1 cellular context compared by ENCODE assay signal in the genomic region with DNA sequence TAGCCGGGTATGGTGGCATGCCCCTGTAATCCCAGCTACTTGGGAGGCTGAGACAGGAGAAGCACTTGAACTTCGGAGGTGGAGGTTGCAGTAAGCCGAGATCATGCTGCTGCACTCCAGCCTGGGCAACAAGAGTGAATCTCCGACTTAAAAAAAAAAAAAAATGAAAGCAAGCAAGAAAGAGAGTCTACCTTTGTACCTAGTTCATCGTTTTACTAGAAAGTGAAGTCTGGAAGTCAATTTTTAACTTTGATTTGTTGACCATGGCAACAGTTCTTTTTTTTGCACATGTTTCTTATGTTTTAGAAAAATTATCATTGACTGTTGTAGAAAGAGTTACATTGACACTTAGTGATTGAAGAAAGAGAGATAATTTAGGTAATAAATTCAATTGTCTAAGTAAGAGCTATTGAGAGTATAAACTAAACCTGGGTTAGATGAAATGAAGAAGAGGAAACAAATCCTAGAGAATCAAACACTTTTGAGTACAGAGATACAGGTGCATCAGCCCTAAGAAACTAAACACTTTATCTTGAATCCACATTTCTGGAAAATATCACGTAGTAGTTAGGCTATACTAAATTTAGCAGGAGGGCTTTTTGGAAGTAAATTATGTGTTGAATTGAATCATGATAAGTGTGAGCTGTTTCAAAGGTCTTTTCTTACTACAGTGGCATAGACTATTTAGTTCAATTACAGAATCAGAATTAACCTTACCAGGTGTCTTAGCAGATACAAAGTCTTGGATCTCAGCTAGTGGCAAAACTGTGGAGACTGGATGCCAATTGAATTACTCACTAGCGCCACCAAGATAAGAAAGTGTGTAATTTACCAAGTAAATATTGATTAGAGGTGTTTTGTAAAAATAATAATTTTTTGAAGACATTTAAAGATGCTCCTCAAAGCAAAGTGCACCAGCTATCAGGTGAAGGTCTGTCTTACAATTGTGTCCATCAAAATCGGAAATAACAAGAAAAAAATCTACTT.
TF ChIP-seq lines count a peak whose summit lies in the region.

No MANE protein-coding gene starts in this region.

TF ChIP-seq in H1, 55 proteins besides CTCF, POLR2A, EP300 and RAD21:
- no peak for TF ChIP-seq SP2 (IDR thresholded peaks at IDR 0.05; ENCODE audit: low read length)
- TF ChIP-seq JUN (IDR thresholded peaks at IDR 0.05; ENCODE audit: low read depth, low read length): no peak
- no peak for TF ChIP-seq SIX5 (IDR thresholded peaks at IDR 0.05; ENCODE audit: low read depth, low read length)
- no peak for TF ChIP-seq HDAC2 (IDR thresholded peaks at IDR 0.05; ENCODE audit: borderline replicate concordance in 1 of 2, low read depth in 2 of 2, low read length in 2 of 2)
- no peak for TF ChIP-seq EGR1 (IDR thresholded peaks at IDR 0.05; ENCODE audit: borderline replicate concordance, low read depth, low read length)
- TF ChIP-seq HDAC6 (IDR thresholded peaks at IDR 0.05; ENCODE audit: low read depth, low read length): no peak
- TF ChIP-seq NANOG (IDR thresholded peaks at IDR 0.05; ENCODE audit: insufficient read depth, low read depth, low read length, poor library complexity, severe bottlenecking): no peak
- TF ChIP-seq FOSL1 (IDR thresholded peaks at IDR 0.05; ENCODE audit: insufficient read depth, low read depth, low read length): no peak
- TF ChIP-seq CHD2 (IDR thresholded peaks at IDR 0.05; ENCODE audit: low read length): no peak
- TF ChIP-seq GTF2F1 (IDR thresholded peaks at IDR 0.05; ENCODE audit: borderline replicate concordance, low read depth, low read length): no peak
- TF ChIP-seq RXRA (IDR thresholded peaks at IDR 0.05; ENCODE audit: insufficient read depth, low read depth, low read length): no peak
- TF ChIP-seq PHF8 (conservative IDR thresholded peaks at IDR 0.05; ENCODE audit: low read depth, low read length): no peak
- TF ChIP-seq SUZ12 (IDR thresholded peaks at IDR 0.05; ENCODE audit: low read length): no peak
- TF ChIP-seq EZH2 (IDR thresholded peaks at IDR 0.05; ENCODE audit: low read depth, low read length, severe bottlenecking): no peak
- no peak for TF ChIP-seq MAFK (IDR thresholded peaks at IDR 0.05; ENCODE audit: low read depth, low read length)
- no peak for TF ChIP-seq NRF1 (IDR thresholded peaks at IDR 0.05; ENCODE audit: low read depth, low read length)
- TF ChIP-seq ASH2L (IDR thresholded peaks at IDR 0.05; ENCODE audit: low read length): no peak
- TF ChIP-seq RBBP5 (IDR thresholded peaks at IDR 0.05; ENCODE audit: borderline replicate concordance, low read depth, low read length): no peak
- TF ChIP-seq, protein P1, sequence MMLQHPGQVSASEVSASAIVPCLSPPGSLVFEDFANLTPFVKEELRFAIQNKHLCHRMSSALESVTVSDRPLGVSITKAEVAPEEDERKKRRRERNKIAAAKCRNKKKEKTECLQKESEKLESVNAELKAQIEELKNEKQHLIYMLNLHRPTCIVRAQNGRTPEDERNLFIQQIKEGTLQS (IDR thresholded peaks at IDR 0.05; ENCODE audit: insufficient read depth, low read depth, low read length): no peak
- TF ChIP-seq, protein P2, sequence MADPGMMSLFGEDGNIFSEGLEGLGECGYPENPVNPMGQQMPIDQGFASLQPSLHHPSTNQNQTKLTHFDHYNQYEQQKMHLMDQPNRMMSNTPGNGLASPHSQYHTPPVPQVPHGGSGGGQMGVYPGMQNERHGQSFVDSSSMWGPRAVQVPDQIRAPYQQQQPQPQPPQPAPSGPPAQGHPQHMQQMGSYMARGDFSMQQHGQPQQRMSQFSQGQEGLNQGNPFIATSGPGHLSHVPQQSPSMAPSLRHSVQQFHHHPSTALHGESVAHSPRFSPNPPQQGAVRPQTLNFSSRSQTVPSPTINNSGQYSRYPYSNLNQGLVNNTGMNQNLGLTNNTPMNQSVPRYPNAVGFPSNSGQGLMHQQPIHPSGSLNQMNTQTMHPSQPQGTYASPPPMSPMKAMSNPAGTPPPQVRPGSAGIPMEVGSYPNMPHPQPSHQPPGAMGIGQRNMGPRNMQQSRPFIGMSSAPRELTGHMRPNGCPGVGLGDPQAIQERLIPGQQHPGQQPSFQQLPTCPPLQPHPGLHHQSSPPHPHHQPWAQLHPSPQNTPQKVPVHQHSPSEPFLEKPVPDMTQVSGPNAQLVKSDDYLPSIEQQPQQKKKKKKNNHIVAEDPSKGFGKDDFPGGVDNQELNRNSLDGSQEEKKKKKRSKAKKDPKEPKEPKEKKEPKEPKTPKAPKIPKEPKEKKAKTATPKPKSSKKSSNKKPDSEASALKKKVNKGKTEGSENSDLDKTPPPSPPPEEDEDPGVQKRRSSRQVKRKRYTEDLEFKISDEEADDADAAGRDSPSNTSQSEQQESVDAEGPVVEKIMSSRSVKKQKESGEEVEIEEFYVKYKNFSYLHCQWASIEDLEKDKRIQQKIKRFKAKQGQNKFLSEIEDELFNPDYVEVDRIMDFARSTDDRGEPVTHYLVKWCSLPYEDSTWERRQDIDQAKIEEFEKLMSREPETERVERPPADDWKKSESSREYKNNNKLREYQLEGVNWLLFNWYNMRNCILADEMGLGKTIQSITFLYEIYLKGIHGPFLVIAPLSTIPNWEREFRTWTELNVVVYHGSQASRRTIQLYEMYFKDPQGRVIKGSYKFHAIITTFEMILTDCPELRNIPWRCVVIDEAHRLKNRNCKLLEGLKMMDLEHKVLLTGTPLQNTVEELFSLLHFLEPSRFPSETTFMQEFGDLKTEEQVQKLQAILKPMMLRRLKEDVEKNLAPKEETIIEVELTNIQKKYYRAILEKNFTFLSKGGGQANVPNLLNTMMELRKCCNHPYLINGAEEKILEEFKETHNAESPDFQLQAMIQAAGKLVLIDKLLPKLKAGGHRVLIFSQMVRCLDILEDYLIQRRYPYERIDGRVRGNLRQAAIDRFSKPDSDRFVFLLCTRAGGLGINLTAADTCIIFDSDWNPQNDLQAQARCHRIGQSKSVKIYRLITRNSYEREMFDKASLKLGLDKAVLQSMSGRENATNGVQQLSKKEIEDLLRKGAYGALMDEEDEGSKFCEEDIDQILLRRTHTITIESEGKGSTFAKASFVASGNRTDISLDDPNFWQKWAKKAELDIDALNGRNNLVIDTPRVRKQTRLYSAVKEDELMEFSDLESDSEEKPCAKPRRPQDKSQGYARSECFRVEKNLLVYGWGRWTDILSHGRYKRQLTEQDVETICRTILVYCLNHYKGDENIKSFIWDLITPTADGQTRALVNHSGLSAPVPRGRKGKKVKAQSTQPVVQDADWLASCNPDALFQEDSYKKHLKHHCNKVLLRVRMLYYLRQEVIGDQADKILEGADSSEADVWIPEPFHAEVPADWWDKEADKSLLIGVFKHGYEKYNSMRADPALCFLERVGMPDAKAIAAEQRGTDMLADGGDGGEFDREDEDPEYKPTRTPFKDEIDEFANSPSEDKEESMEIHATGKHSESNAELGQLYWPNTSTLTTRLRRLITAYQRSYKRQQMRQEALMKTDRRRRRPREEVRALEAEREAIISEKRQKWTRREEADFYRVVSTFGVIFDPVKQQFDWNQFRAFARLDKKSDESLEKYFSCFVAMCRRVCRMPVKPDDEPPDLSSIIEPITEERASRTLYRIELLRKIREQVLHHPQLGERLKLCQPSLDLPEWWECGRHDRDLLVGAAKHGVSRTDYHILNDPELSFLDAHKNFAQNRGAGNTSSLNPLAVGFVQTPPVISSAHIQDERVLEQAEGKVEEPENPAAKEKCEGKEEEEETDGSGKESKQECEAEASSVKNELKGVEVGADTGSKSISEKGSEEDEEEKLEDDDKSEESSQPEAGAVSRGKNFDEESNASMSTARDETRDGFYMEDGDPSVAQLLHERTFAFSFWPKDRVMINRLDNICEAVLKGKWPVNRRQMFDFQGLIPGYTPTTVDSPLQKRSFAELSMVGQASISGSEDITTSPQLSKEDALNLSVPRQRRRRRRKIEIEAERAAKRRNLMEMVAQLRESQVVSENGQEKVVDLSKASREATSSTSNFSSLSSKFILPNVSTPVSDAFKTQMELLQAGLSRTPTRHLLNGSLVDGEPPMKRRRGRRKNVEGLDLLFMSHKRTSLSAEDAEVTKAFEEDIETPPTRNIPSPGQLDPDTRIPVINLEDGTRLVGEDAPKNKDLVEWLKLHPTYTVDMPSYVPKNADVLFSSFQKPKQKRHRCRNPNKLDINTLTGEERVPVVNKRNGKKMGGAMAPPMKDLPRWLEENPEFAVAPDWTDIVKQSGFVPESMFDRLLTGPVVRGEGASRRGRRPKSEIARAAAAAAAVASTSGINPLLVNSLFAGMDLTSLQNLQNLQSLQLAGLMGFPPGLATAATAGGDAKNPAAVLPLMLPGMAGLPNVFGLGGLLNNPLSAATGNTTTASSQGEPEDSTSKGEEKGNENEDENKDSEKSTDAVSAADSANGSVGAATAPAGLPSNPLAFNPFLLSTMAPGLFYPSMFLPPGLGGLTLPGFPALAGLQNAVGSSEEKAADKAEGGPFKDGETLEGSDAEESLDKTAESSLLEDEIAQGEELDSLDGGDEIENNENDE (IDR thresholded peaks at IDR 0.05; ENCODE audit: insufficient replicate concordance, low read length): no peak
